1 cellular context compared by ENCODE assay signal in the genomic region with DNA sequence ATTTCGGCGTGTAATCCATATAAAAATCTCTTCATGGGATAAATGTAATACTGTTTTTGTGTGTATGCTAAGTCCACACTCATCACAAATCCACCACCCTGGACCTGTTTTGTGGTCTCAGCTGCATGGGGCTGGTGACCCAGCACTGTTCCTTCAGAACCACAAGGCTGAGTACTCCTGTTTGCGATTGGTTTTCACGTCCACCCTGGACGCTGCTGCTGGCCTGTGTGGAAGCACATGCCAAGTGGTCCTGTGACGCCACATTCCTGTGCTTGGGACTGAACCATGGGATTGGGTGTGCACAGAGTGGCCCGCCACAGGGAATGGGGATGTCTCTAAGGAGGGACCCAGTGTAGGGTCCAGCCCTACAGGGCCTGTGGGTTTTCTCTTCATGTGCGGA.
TF ChIP-seq lines count a peak whose summit lies in the region.

No MANE protein-coding gene starts in this region.

TF ChIP-seq in GM23338, 12 proteins besides CTCF, POLR2A, EP300 and RAD21:
- TF ChIP-seq, protein P1, sequence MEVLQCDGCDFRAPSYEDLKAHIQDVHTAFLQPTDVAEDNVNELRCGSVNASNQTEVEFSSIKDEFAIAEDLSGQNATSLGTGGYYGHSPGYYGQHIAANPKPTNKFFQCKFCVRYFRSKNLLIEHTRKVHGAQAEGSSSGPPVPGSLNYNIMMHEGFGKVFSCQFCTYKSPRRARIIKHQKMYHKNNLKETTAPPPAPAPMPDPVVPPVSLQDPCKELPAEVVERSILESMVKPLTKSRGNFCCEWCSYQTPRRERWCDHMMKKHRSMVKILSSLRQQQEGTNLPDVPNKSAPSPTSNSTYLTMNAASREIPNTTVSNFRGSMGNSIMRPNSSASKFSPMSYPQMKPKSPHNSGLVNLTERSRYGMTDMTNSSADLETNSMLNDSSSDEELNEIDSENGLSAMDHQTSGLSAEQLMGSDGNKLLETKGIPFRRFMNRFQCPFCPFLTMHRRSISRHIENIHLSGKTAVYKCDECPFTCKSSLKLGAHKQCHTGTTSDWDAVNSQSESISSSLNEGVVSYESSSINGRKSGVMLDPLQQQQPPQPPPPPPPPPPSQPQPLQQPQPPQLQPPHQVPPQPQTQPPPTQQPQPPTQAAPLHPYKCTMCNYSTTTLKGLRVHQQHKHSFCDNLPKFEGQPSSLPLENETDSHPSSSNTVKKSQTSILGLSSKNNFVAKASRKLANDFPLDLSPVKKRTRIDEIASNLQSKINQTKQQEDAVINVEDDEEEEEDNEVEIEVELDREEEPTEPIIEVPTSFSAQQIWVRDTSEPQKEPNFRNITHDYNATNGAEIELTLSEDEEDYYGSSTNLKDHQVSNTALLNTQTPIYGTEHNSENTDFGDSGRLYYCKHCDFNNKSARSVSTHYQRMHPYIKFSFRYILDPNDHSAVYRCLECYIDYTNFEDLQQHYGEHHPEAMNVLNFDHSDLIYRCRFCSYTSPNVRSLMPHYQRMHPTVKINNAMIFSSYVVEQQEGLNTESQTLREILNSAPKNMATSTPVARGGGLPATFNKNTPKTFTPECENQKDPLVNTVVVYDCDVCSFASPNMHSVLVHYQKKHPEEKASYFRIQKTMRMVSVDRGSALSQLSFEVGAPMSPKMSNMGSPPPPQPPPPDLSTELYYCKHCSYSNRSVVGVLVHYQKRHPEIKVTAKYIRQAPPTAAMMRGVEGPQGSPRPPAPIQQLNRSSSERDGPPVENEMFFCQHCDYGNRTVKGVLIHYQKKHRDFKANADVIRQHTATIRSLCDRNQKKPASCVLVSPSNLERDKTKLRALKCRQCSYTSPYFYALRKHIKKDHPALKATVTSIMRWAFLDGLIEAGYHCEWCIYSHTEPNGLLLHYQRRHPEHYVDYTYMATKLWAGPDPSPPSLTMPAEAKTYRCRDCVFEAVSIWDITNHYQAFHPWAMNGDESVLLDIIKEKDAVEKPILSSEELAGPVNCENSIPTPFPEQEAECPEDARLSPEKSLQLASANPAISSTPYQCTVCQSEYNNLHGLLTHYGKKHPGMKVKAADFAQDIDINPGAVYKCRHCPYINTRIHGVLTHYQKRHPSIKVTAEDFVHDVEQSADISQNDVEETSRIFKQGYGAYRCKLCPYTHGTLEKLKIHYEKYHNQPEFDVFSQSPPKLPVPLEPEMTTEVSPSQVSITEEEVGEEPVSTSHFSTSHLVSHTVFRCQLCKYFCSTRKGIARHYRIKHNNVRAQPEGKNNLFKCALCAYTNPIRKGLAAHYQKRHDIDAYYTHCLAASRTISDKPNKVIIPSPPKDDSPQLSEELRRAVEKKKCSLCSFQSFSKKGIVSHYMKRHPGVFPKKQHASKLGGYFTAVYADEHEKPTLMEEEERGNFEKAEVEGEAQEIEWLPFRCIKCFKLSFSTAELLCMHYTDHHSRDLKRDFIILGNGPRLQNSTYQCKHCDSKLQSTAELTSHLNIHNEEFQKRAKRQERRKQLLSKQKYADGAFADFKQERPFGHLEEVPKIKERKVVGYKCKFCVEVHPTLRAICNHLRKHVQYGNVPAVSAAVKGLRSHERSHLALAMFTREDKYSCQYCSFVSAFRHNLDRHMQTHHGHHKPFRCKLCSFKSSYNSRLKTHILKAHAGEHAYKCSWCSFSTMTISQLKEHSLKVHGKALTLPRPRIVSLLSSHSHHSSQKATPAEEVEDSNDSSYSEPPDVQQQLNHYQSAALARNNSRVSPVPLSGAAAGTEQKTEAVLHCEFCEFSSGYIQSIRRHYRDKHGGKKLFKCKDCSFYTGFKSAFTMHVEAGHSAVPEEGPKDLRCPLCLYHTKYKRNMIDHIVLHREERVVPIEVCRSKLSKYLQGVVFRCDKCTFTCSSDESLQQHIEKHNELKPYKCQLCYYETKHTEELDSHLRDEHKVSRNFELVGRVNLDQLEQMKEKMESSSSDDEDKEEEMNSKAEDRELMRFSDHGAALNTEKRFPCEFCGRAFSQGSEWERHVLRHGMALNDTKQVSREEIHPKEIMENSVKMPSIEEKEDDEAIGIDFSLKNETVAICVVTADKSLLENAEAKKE (CRISPR knock-in tag; IDR thresholded peaks at IDR 0.05), result no peak
- no peak for TF ChIP-seq JUNB (IDR thresholded peaks at IDR 0.05; ENCODE audit: unreplicated experiment)
- no peak for TF ChIP-seq NANOG (IDR thresholded peaks at IDR 0.05; ENCODE audit: borderline replicate concordance)
- no peak for TF ChIP-seq STAT1 (IDR thresholded peaks at IDR 0.05; ENCODE audit: unreplicated experiment)
- TF ChIP-seq, protein P2, sequence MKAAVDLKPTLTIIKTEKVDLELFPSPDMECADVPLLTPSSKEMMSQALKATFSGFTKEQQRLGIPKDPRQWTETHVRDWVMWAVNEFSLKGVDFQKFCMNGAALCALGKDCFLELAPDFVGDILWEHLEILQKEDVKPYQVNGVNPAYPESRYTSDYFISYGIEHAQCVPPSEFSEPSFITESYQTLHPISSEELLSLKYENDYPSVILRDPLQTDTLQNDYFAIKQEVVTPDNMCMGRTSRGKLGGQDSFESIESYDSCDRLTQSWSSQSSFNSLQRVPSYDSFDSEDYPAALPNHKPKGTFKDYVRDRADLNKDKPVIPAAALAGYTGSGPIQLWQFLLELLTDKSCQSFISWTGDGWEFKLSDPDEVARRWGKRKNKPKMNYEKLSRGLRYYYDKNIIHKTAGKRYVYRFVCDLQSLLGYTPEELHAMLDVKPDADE (IDR thresholded peaks at IDR 0.05), result no peak
- TF ChIP-seq ZNF331 (CRISPR knock-in tag; IDR thresholded peaks at IDR 0.05; ENCODE audit: low read depth), result no peak
- no peak for TF ChIP-seq POLR2AphosphoS5 (IDR thresholded peaks at IDR 0.05; ENCODE audit: low read depth)
- TF ChIP-seq EZH2 (IDR thresholded peaks at IDR 0.05; ENCODE audit: low read depth, unreplicated experiment), result no peak
- TF ChIP-seq CREB1 (CRISPR knock-in tag; IDR thresholded peaks at IDR 0.05; ENCODE audit: low read depth), result no peak
- no peak for TF ChIP-seq ZNF114 (CRISPR knock-in tag; IDR thresholded peaks at IDR 0.05)
